8 cellular contexts compared by ENCODE assay signal in the genomic region with DNA sequence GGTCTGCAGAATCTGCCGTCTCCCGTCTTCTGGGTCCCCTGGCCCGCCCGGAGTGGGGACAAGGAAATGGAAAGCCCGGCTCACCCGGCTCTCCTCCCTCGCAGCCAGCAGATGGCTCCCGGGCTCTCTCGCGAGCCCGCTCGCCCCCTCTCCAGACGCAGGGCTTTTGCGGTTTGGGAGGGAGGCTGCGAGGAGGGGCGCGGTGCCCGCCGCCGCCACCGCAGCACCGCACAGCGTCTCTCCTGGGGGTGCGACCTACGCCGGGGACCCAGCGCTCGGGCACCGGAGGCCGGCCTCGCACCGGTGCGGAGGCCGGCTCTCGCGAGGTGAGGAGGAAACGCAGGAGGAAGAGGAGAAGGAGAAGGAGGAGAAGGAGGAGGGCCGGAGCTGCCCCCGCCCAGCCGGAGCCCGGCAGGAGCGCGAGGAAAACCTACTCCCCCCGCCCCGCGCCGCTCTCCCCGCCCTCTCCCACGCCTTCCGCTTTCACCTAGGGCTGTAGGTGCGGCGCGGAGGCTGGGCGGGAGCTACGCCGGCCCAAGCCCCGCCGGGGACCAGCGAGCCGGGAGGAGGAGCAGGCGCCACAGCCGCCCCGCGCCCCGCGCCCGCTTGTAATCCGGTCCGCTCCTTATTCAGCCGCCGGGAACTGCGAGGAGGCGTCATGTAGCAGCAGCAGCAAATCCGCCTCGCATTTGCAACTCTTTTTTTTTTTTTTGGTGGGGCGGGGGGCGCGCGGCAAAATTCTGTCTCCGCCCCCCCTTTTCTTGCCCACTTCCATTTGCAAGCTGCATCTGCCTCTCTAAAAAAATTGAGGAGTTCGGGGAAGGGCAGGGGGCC. TPM values are rescaled to one million over a fixed set of nuclear protein-coding genes. Genes with fewer than 3 reads are reported as not detected.
DNase-seq lines count a peak whose midpoint lies in the region; ATAC-seq and TF ChIP-seq lines count a peak whose summit lies in the region.

Gene CARMIL1 (plus strand): TSS at position 461 of the 834 bp plus-strand sequence. CDS start 422 bp downstream, outside the sequence.

- DNase-seq in GM19238 (ENCODE audit: insufficient read length, low spot score): peak; percentile 84
- DNase-seq in NCI-H524 (lab: John Stamatoyannopoulos, UW): peak; percentile 67 to 83
- DNase-seq in activated CD4-positive, alpha-beta T cell treated with anti-CD3 and anti-CD28 coated beads, Interleukin-2, amount 50 U/mL, for 24 hours (ENCODE audit: low read depth in 1 of 2, low spot score in 1 of 2): peak; percentile 44 to 57
- peak; percentile 17 to 48 for DNase-seq in dermis microvascular lymphatic vessel endothelial cell (ENCODE audit: low read depth in 2 of 2)
- peak; percentile 73 to 95 for DNase-seq in lower leg skin (ENCODE audit: low spot score in 2 of 2)
- peak; percentile 59 to 71 for DNase-seq in stimulated activated CD4-positive, alpha-beta T cell treated with anti-CD3 and anti-CD28 coated beads, Interleukin-4, amount 100 ng/mL, for 4 hours

- peak; percentile 82 for ATAC-seq in HG03432 (IDR thresholded peaks at IDR 0.05; ENCODE audit: unreplicated experiment)

- no peak for TF ChIP-seq POLR2A in lower leg skin (IDR thresholded peaks at IDR 0.05)

- H3K9ac ChIP-seq in BLaER1: peak within 1 kb of the TSS; percentile 72

- no peaks in the 10 kb centered on the region for H3K36me3 ChIP-seq in BLaER1

- H3K27ac ChIP-seq in BLaER1: peak within 1 kb of the TSS; percentile 39

- H3K9me3 ChIP-seq in BLaER1: no peaks in the 10 kb centered on the region

- WGBS in lower leg skin, 2 donors: 1% methylated on average over 74 to 78 of the region's 81 CpGs

- H3K4me1 ChIP-seq in BLaER1: peaks cover 14% of the 10 kb centered on the region

- peak within 1 kb of the TSS; percentile 93 for H3K4me2 ChIP-seq in BLaER1

- H3K4me3 ChIP-seq in BLaER1 (peak within 1 kb of the TSS; percentile 74), lower leg skin (ENCODE audit: low read depth, poor library complexity, severe bottlenecking) (peak within 1 kb of the TSS; percentile 69)

- intact Hi-C loops in lower leg skin (cut with DNase I; ENCODE audit: low total_unique reads): no loop called here

- H3K27me3 ChIP-seq in BLaER1: peaks cover 11% of the 10 kb centered on the region

- H4K20me1 ChIP-seq in BLaER1: no peaks in the 10 kb centered on the region

- TF ChIP-seq CTCF in lower leg skin (IDR thresholded peaks at IDR 0.05): peak in 1 of 3 donors; percentile 36

RNA-seq across cellular contexts. Expression of gene CARMIL1, which starts in this region (rescaled TPM):
- total RNA-seq in dermis microvascular lymphatic vessel endothelial cell (0.77 and 5.1 TPM in 2 replicates), lower leg skin (10 to 100 TPM; 14.9 to 23.5 (median 20.3) TPM)

Comparison
In these comparisons a context has a peak if more than half of its experiments do, and no peak if none do; other contexts are left out.
1. Peak in every context shown above with its lines: DNase-seq, ATAC-seq, H3K4me3 ChIP-seq and H3K27ac ChIP-seq.
2. DNase-seq: peak in every context shown above with its lines; median percentile 84 in GM19238; 84 in lower leg skin; 75 in NCI-H524; 65 in stimulated activated CD4-positive, alpha-beta T cell treated with anti-CD3 and anti-CD28 coated beads, Interleukin-4, amount 100 ng/mL, for 4 hours; 50 in activated CD4-positive, alpha-beta T cell treated with anti-CD3 and anti-CD28 coated beads, Interleukin-2, amount 50 U/mL, for 24 hours; 32 in dermis microvascular lymphatic vessel endothelial cell.